Comparison of ENCODE assay signal across 8 cellular contexts in genomic region chr14:105033412-105033900, GRCh38. TPM values are rescaled to one million over a fixed set of nuclear protein-coding genes. Genes with fewer than 3 reads are reported as not detected.
DNase-seq lines count a peak whose midpoint lies in the region; ATAC-seq and TF ChIP-seq lines count a peak whose summit lies in the region.
"Not testable (repeated sequence)": the region's sequence is repeated elsewhere in the genome, so short reads cannot be mapped to it uniquely, and the experiment has no call there.

No MANE protein-coding gene starts in this region.

- H3K4me1 Mint-ChIP-seq in T-cell = peaks cover 5 to 22% (median 16%) of the 10 kb centered on the region in 3 donors
- H3K4me1 Mint-ChIP-seq in activated naive CD8-positive, alpha-beta T cell treated with anti-CD3 and anti-CD28 coated beads, Interleukin-2, amount 10 ng/mL, durations not matched to agents 7 days and 5 days = not testable (repeated sequence)
- H3K4me1 Mint-ChIP-seq in endodermal cell = peaks cover 11% of the 10 kb centered on the region

- CTCF ChIA-PET in T-cell (lab: Charles Lee) = not testable (repeated sequence)

- POLR2A ChIA-PET in T-cell (lab: Charles Lee) = not testable (repeated sequence)
- POLR2A ChIA-PET in activated naive CD8-positive, alpha-beta T cell treated with anti-CD3 and anti-CD28 coated beads, Interleukin-2, amount 10 ng/mL, durations not matched to agents 7 days and 5 days (lab: Charles Lee) = interaction anchor here (0.6 to 1.6 kb wide), 2 partner anchors 13 kb away, joined by 3 to 8 read pairs; partner anchors contain the start of gene CDCA4

- not testable (repeated sequence) for H3K9me3 ChIP-seq in endodermal cell (ENCODE audit: control insufficient read depth, low read length); hepatocyte (ENCODE audit: low read depth); mucosa of stomach (ENCODE audit: control insufficient read depth, low read length); gastrocnemius medialis; uterus

- not testable (repeated sequence) for H3K36me3 ChIP-seq in endodermal cell (ENCODE audit: control insufficient read depth, insufficient read depth, low read length); hepatocyte (replicated peaks; ENCODE audit: insufficient read depth, low read depth); mucosa of stomach (ENCODE audit: control insufficient read depth, insufficient read depth, low read length); gastrocnemius medialis; uterus

- TF ChIP-seq CTCF in endodermal cell (conservative IDR thresholded peaks at IDR 0.05); hepatocyte (IDR thresholded peaks at IDR 0.05; ENCODE audit: poor library complexity); gastrocnemius medialis (IDR thresholded peaks at IDR 0.05 in 4 of 5, conservative IDR thresholded peaks at IDR 0.05 in 1 of 5); uterus (IDR thresholded peaks at IDR 0.05): not testable (repeated sequence)

- 39 to 79% methylated on average over 33 to 45 of the region's 45 CpGs for WGBS in endodermal cell (ENCODE audit: insufficient coverage in 1 of 2, insufficient read length in 1 of 2), 2 experiments
- 49% methylated on average over 18 of the region's 45 CpGs for WGBS in hepatocyte (ENCODE audit: low lambda C conversion rate, missing lambda C conversion rate)

- not testable (repeated sequence) for H3K36me3 Mint-ChIP-seq in T-cell; activated naive CD8-positive, alpha-beta T cell treated with anti-CD3 and anti-CD28 coated beads, Interleukin-2, amount 10 ng/mL, durations not matched to agents 7 days and 5 days; endodermal cell (ENCODE audit: low read depth)

- ATAC-seq in T-cell (replicated peaks in 1 of 4) = peak in 3 of 4 experiments; percentile 27 to 51 (median 41)
- not testable (repeated sequence) for ATAC-seq in activated naive CD8-positive, alpha-beta T cell treated with anti-CD3 and anti-CD28 coated beads, Interleukin-2, amount 10 ng/mL, durations not matched to agents 7 days and 5 days (ENCODE audit: low read depth); gastrocnemius medialis

- H3K4me3 ChIP-seq in endodermal cell (ENCODE audit: low read length) (peak overlapping the region; percentile 75), mucosa of stomach (ENCODE audit: low read length) (peak overlapping the region; percentile 31), gastrocnemius medialis (peak overlapping the region; percentile 8 to 50 (median 42)), uterus (peak overlapping the region; percentile 14 to 31)
- H3K4me3 ChIP-seq in hepatocyte = not testable (repeated sequence)

- DNase-seq in Caki2 (ENCODE audit: low read depth) = peak; percentile 42
- DNase-seq in T-cell; activated naive CD8-positive, alpha-beta T cell treated with anti-CD3 and anti-CD28 coated beads, Interleukin-2, amount 10 ng/mL, durations not matched to agents 7 days and 5 days; endodermal cell; hepatocyte (ENCODE audit: low spot score); gastrocnemius medialis; uterus: not testable (repeated sequence)

- not testable (repeated sequence) for H3K27me3 Mint-ChIP-seq in T-cell; activated naive CD8-positive, alpha-beta T cell treated with anti-CD3 and anti-CD28 coated beads, Interleukin-2, amount 10 ng/mL, durations not matched to agents 7 days and 5 days
- peaks cover 40% of the 10 kb centered on the region for H3K27me3 Mint-ChIP-seq in endodermal cell (ENCODE audit: insufficient read depth)

- H3K79me2 ChIP-seq in hepatocyte = not testable (repeated sequence)

- peak overlapping the region; percentile 67 to 91 (median 87) for H3K4me3 Mint-ChIP-seq in T-cell
- peak overlapping the region; percentile 72 for H3K4me3 Mint-ChIP-seq in activated naive CD8-positive, alpha-beta T cell treated with anti-CD3 and anti-CD28 coated beads, Interleukin-2, amount 10 ng/mL, durations not matched to agents 7 days and 5 days
- H3K4me3 Mint-ChIP-seq in endodermal cell = peak overlapping the region; percentile 54

- H4K20me1 ChIP-seq in hepatocyte (ENCODE audit: insufficient read depth, poor library complexity, severe bottlenecking) = not testable (repeated sequence)

- peak overlapping the region; percentile 70 for H3K4me2 ChIP-seq in hepatocyte

- TF ChIP-seq POLR2A in gastrocnemius medialis (IDR thresholded peaks at IDR 0.05); uterus (IDR thresholded peaks at IDR 0.05): not testable (repeated sequence)

- H3K27ac ChIP-seq in endodermal cell (ENCODE audit: low read depth, low read length) = not testable (repeated sequence)
- H3K27ac ChIP-seq in hepatocyte (peak overlapping the region; percentile 66), gastrocnemius medialis (peak overlapping the region in 1 of 4 donors; percentile 11), uterus (peak overlapping the region in 1 of 2 donors; percentile 37)

- not testable (repeated sequence) for H3K9ac ChIP-seq in endodermal cell (ENCODE audit: extremely low read depth, low read length, poor library complexity, severe bottlenecking)
- peak overlapping the region; percentile 61 for H3K9ac ChIP-seq in mucosa of stomach (ENCODE audit: low read length)

- intact Hi-C loops in gastrocnemius medialis (cut with DNase I; ENCODE audit: low total_unique reads); uterus (cut with DNase I; ENCODE audit: low total_unique reads): not testable (repeated sequence)

- H3K9me2 ChIP-seq in hepatocyte (replicated peaks; ENCODE audit: insufficient read depth) = not testable (repeated sequence)

- peak overlapping the region; percentile 36 to 91 for H3K27ac Mint-ChIP-seq in T-cell
- H3K27ac Mint-ChIP-seq in activated naive CD8-positive, alpha-beta T cell treated with anti-CD3 and anti-CD28 coated beads, Interleukin-2, amount 10 ng/mL, durations not matched to agents 7 days and 5 days = peak overlapping the region; percentile 57
- H3K27ac Mint-ChIP-seq in endodermal cell = not testable (repeated sequence)

- peak overlapping the region; percentile 63 for H2AFZ ChIP-seq in hepatocyte

- not testable (repeated sequence) for H3K4me1 ChIP-seq in endodermal cell (ENCODE audit: control insufficient read depth, insufficient read depth, low read length); hepatocyte (ENCODE audit: insufficient read depth); mucosa of stomach (ENCODE audit: control insufficient read depth, insufficient read depth, low read length); gastrocnemius medialis; uterus

- in situ Hi-C loops in Caki2 (cut with HindIII; ENCODE audit: low pct_unique_long_range_greater_than_20kb, low sequenced_read_pairs); gastrocnemius medialis (cut with MboI; ENCODE audit: low sequenced_read_pairs in 4 of 4): not testable (repeated sequence)

- H3K9me3 Mint-ChIP-seq in T-cell; activated naive CD8-positive, alpha-beta T cell treated with anti-CD3 and anti-CD28 coated beads, Interleukin-2, amount 10 ng/mL, durations not matched to agents 7 days and 5 days; endodermal cell: not testable (repeated sequence)

- peaks cover 26% of the 10 kb centered on the region for H3K27me3 ChIP-seq in endodermal cell (ENCODE audit: control insufficient read depth, insufficient read depth, low read length, poor library complexity, severe bottlenecking)
- not testable (repeated sequence) for H3K27me3 ChIP-seq in hepatocyte, uterus
- H3K27me3 ChIP-seq in mucosa of stomach (ENCODE audit: control insufficient read depth, insufficient read depth, low read length) = peaks cover 14% of the 10 kb centered on the region
- peaks cover 10 to 28% (median 25%) of the 10 kb centered on the region in 3 donors for H3K27me3 ChIP-seq in gastrocnemius medialis

RNA-seq across cellular contexts. Expression of gene CDCA4, which starts 12.6 kb away (rescaled TPM):
- total RNA-seq in Caki2 (2014; rRNA removed; shearing (Covaris generic); ENCODE audit: low replicate concordance) = 30.3 and 36.6 TPM in 2 replicates
- total RNA-seq in T-cell (10 to 100 TPM; 13.0 to 20.1 (median 15.8) TPM), endodermal cell (10 to 100 TPM; 46.6 to 65.1 TPM), hepatocyte (13.6 and 15.7 TPM in 2 replicates), gastrocnemius medialis (1 to 10 TPM in 3 of 4 donors, under 1 TPM in 1; 0.71 to 2.2 (median 1.8) TPM), uterus (10 to 100 TPM in 2 of 4 donors, 1 to 10 TPM in 2; 2.3 to 43.3 (median 10.3) TPM)
- 10 to 100 TPM; 51.7 to 53.3 TPM for total RNA-seq in activated naive CD8-positive, alpha-beta T cell treated with anti-CD3 and anti-CD28 coated beads, Interleukin-2, amount 10 ng/mL, durations not matched to agents 7 days and 5 days
- polyA plus RNA-seq in endodermal cell (2013, experiment 1 of 2) = 52.4 TPM
- 53.2 TPM for polyA plus RNA-seq in endodermal cell (2013, experiment 2 of 2)
- polyA plus RNA-seq in hepatocyte = 15.0 and 17.1 TPM in 2 replicates

RNA-seq across cellular contexts. Expression of gene GPR132, which starts 31.8 kb away (rescaled TPM):
- 0.71 TPM in 1 of 2 replicates, not detected in the other for total RNA-seq in Caki2 (2014; rRNA removed; shearing (Covaris generic); ENCODE audit: low replicate concordance)
- total RNA-seq in T-cell (10 to 100 TPM; 47.0 to 58.0 (median 49.7) TPM), endodermal cell (1 to 10 TPM in 1 of 2 donors, under 1 TPM in 1; 0.27 to 3.3 TPM), hepatocyte (0.24 and 0.83 TPM in 2 replicates), gastrocnemius medialis (under 1 TPM; 0.07 to 0.61 (median 0.26) TPM), uterus (1 to 10 TPM in 2 of 4 donors, not detected in 2; 1.7 to 3.7 TPM)
- total RNA-seq in activated naive CD8-positive, alpha-beta T cell treated with anti-CD3 and anti-CD28 coated beads, Interleukin-2, amount 10 ng/mL, durations not matched to agents 7 days and 5 days = 10 to 100 TPM; 43.5 to 46.6 TPM
- polyA plus RNA-seq in endodermal cell (2013, experiment 1 of 2) = 0.25 TPM
- polyA plus RNA-seq in endodermal cell (2013, experiment 2 of 2) = 0.08 TPM
- 0.23 and 0.41 TPM in 2 replicates for polyA plus RNA-seq in hepatocyte

RNA-seq across cellular contexts. Expression of gene CLBA1, which starts 47.9 kb away (rescaled TPM):
- total RNA-seq in Caki2 (2014; rRNA removed; shearing (Covaris generic); ENCODE audit: low replicate concordance) = 4.2 and 9.7 TPM in 2 replicates
- 1 to 10 TPM; 1.2 to 3.4 (median 2.7) TPM for total RNA-seq in T-cell
- 1 to 10 TPM; 1.2 TPM for total RNA-seq in activated naive CD8-positive, alpha-beta T cell treated with anti-CD3 and anti-CD28 coated beads, Interleukin-2, amount 10 ng/mL, durations not matched to agents 7 days and 5 days
- 10 to 100 TPM; 11.2 to 12.5 TPM for total RNA-seq in endodermal cell
- polyA plus RNA-seq in endodermal cell (2013, experiment 1 of 2) = 9.8 TPM
- polyA plus RNA-seq in endodermal cell (2013, experiment 2 of 2) = 9.0 TPM
- total RNA-seq in hepatocyte = 4.5 and 6.4 TPM in 2 replicates
- 5.1 and 9.3 TPM in 2 replicates for polyA plus RNA-seq in hepatocyte
- total RNA-seq in gastrocnemius medialis = 1 to 10 TPM in 3 of 4 donors, under 1 TPM in 1; 0.71 to 4.0 (median 3.3) TPM
- total RNA-seq in uterus = 10 to 100 TPM in 2 of 4 donors, 1 to 10 TPM in 1, not detected in 1; 1.3 to 11.1 (median 10.1) TPM

RNA-seq across cellular contexts. Expression of gene AHNAK2, which starts 55.3 kb away (rescaled TPM):
- 37.7 and 40.7 TPM in 2 replicates for total RNA-seq in Caki2 (2014; rRNA removed; shearing (Covaris generic); ENCODE audit: low replicate concordance)
- under 1 TPM in 3 of 5 donors, not detected in 2; 0.20 to 0.38 (median 0.22) TPM for total RNA-seq in T-cell
- under 1 TPM; 0.06 TPM for total RNA-seq in activated naive CD8-positive, alpha-beta T cell treated with anti-CD3 and anti-CD28 coated beads, Interleukin-2, amount 10 ng/mL, durations not matched to agents 7 days and 5 days
- total RNA-seq in endodermal cell = 1 to 10 TPM in 1 of 2 donors, under 1 TPM in 1; 0.93 to 2.2 TPM
- polyA plus RNA-seq in endodermal cell (2013, experiment 1 of 2) = 3.5 TPM
- 3.0 TPM for polyA plus RNA-seq in endodermal cell (2013, experiment 2 of 2)
- 4.6 and 5.9 TPM in 2 replicates for total RNA-seq in hepatocyte
- polyA plus RNA-seq in hepatocyte = 1.8 and 2.4 TPM in 2 replicates
- total RNA-seq in gastrocnemius medialis = 1 to 10 TPM; 2.0 to 8.6 (median 3.4) TPM
- total RNA-seq in uterus = 100 to 1,000 TPM in 1 of 4 donors, 10 to 100 TPM in 3; 44.9 to 175 (median 71.7) TPM

Comparison
In these comparisons a context has a peak if more than half of its experiments do, and no peak if none do; other contexts are left out.
1. RNA of gene GPR132, which starts 31.8 kb away (total RNA-seq): 47.0 to 58.0 TPM in T-cell and 43.5 to 46.6 TPM in activated naive CD8-positive, alpha-beta T cell treated with anti-CD3 and anti-CD28 coated beads, Interleukin-2, amount 10 ng/mL, durations not matched to agents 7 days and 5 days; 0.27 to 3.3 TPM in endodermal cell, 1.7 to 3.7 TPM in uterus, 0.24 to 0.83 TPM in hepatocyte, 0.71 TPM in Caki2 and 0.07 to 0.61 TPM in gastrocnemius medialis; every median in the first group is over 4 times any median in the second.
2. Peak in every context shown above with its lines, with median percentiles within 50 percentile points of each other: H3K4me3 Mint-ChIP-seq.